Comparison of ENCODE assay signal across 1 cellular context in the genomic region with DNA sequence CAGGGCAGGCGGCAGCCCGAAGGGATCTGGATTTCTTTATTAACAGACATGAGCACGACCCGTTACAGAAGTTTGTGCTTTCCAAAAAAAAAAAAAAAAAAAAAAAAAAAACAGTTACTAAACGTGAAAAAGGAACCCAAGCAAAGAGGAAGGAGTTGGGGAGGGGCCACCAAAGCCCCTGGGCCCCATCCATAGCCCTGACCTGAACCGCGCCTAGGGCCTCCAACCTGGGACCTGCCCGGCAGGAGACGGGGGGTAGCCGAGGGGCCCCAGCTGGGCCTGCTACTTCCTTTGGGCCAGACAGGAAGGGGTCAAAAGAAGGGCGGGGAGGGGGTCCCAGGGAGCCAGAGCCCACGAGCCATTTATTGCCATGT.
TF ChIP-seq lines count a peak whose summit lies in the region.

No MANE protein-coding gene starts in this region.

TF ChIP-seq in endothelial cell of umbilical vein, 7 proteins besides CTCF, POLR2A, EP300 and RAD21:
- TF ChIP-seq GATA2 (IDR thresholded peaks at IDR 0.05; ENCODE audit: insufficient read depth, insufficient read length, low read depth, low read length) (no peak), FOS (IDR thresholded peaks at IDR 0.05; ENCODE audit: borderline replicate concordance, insufficient read depth, low read length) (no peak), JUN (IDR thresholded peaks at IDR 0.05; ENCODE audit: borderline replicate concordance, insufficient read depth, insufficient read length, low read depth) (no peak)
